ENCODE assay signal across 25 cellular contexts in the genomic region with DNA sequence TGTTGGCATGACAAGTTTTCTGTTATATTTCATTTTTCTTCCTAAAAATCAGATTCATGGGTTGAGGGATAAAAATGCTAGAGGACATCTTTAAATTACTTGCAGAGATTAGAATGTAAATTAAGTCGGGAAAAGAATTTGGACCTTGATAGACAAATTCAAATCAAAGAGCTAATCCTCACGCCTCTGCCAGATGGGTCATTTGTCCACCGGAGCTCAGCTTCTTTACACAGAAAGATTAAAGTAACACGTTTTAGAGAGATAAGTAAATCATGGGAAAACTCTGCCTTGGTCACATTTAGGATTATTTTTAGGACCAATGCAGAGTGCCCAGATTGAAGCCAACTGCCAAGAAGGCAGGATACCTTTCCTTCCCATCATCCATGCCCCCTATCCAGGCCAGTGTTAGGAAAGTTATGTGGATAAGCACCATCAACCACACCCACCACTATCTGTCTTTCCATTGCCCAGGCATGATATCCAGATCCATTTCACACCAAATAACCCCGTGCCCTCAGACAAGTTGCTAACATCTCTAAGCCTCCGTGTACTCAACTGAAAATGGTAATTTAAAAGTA.
"Had no signal": no experiment of that assay in that cellular context is flagged by ENCODE, and none has a peak within 500 bp of the region (broad histone marks: within the 10 kb centered on the region; RNA-seq: fewer than 3 reads in every experiment).

No MANE protein-coding gene starts in this region.

- H3K9me3 ChIP-seq: ascending aorta, body of pancreas had no signal

- H3K4me1 ChIP-seq: ascending aorta, body of pancreas had no signal

- DNase-seq: activated CD4-positive, alpha-beta memory T cell treated with anti-CD3 and anti-CD28 coated beads for 36 hours; activated CD4-positive, alpha-beta T cell treated with anti-CD3 and anti-CD28 coated beads, Interleukin-2, amount 10 ng/mL, durations not matched to agents 7 days and 5 days; activated CD4-positive, CD25-positive, alpha-beta regulatory T cell; activated CD8-positive, alpha-beta memory T cell treated with anti-CD3 and anti-CD28 coated beads for 24 hours; activated effector memory CD4-positive, alpha-beta T cell treated with anti-CD3 and anti-CD28 coated beads, Interleukin-2, amount 50 U/mL, for 16 hours; activated naive CD4-positive, alpha-beta T cell treated with Interleukin-2 at 50 U/mL for 16 hours; activated naive CD8-positive, alpha-beta T cell treated with anti-CD3 and anti-CD28 coated beads, Interleukin-2, amount 50 U/mL, for 24 hours; activated T-cell treated with anti-CD3 and anti-CD28 coated beads, Interleukin-2, amount 50 U/mL, for 4 hours; amniotic stem cell; body of pancreas; Kasumi-1; KBM-7; NCI-H1048; NCI-H146; NCI-H187 treated with DMSO at 0.1 percent for 48 hours; NCI-H2081 treated with DMSO at 0.1 percent for 48 hours; PC-3; SIG-M5; T-cell; T-helper 2 cell; T1000 had no signal

- H3K27me3 ChIP-seq: ascending aorta, body of pancreas, cardiac muscle cell had no signal

- H3K27ac ChIP-seq: ascending aorta, body of pancreas, cardiac muscle cell had no signal

- H3K4me3 ChIP-seq: ascending aorta, body of pancreas, cardiac muscle cell had no signal

- FAIRE-seq: RCC 7860, TTC549 had no signal

- H3K36me3 ChIP-seq: ascending aorta, cardiac muscle cell had no signal
